In genomic region chr3:191391873-191392808, GRCh38 we compare ENCODE assay signal across 25 cellular contexts.
DNase-seq lines count a peak whose midpoint lies in the region; ATAC-seq, FAIRE-seq and TF ChIP-seq lines count a peak whose summit lies in the region.
"Had no signal": no experiment of that assay in that cellular context is flagged by ENCODE, and none has a peak within 500 bp of the region (broad histone marks: within the 10 kb centered on the region; RNA-seq: fewer than 3 reads in every experiment).

No MANE protein-coding gene starts in this region.

- H4K5ac ChIP-seq in H1 (ENCODE audit: insufficient read length, low read depth, low read length): no peak overlapping the region

- no peak overlapping the region; the same call in 1 of the 2 replicates for H2BK20ac ChIP-seq in H1 (ENCODE audit: low read length)

- H3K9me3 Mint-ChIP-seq in GM23338 (no peaks in the 10 kb centered on the region), osteocyte (ENCODE audit: unreplicated experiment) (peaks cover 5% of the 10 kb centered on the region)
- H3K9me3 Mint-ChIP-seq: activated CD4-positive, alpha-beta memory T cell treated with anti-CD3 and anti-CD28 coated beads, Interleukin-2, amount 10 ng/mL, durations not matched to agents 7 days and 5 days; activated T-helper 2 cell treated with anti-CD3 and anti-CD28 coated beads, Interferon-gamma antibody, Interleukin-2, Interleukin-4, amounts not matched to agents 10 μg/mL and 5 μg/mL and 100 μg/mL, durations not matched to agents 14 hours and 24 hours and 36 hours; CD4-positive, CD25-positive, alpha-beta regulatory T cell; IgD-negative memory B cell; naive thymus-derived CD4-positive, alpha-beta T cell; T-cell had no signal

- CTCF ChIA-PET in PC-3 (lab: Charles Lee) (no interaction called here), H1 (lab: Charles Lee; ENCODE audit: partially characterized antibody) (interaction anchor here (1.0 kb wide), 1 partner anchor 34 kb away, joined by 4 read pairs; no protein-coding TSS in a partner anchor)

- DNase-seq in GM23338 (ENCODE audit: low spot score) (peak; percentile 77), PC-3 (no peak), H1 (ENCODE audit: low read depth in 1 of 2, low spot score in 2 of 2) (no peak), osteocyte (ENCODE audit: extremely low spot score, unreplicated experiment) (no peak), NCI-H1417 treated with DMSO at 0.1 percent for 48 hours (lab: John Stamatoyannopoulos, UW) (no peak), HPDE6-E6E7 (ENCODE audit: extremely low spot score) (no peak), coronary artery (ENCODE audit: low spot score) (no peak)
- DNase-seq: activated CD4-positive, alpha-beta memory T cell treated with anti-CD3 and anti-CD28 coated beads, Interleukin-2, amount 10 ng/mL, durations not matched to agents 7 days and 5 days; activated CD4-positive, CD25-positive, alpha-beta regulatory T cell treated with anti-CD3 and anti-CD28 coated beads, Interleukin-2, amount 50 U/mL, for 72 hours; body of pancreas; CD4-positive, CD25-positive, alpha-beta regulatory T cell; foreskin melanocyte; left ventricle myocardium inferior; midbrain; naive thymus-derived CD4-positive, alpha-beta T cell; NCI-H1105 treated with DMSO at 0.1 percent for 48 hours; NCI-H2029; NCI-H226; stimulated activated naive CD4-positive, alpha-beta T cell; T-cell had no signal

- H3K36me3 Mint-ChIP-seq in GM23338 (ENCODE audit: low read depth) (peaks cover 17% of the 10 kb centered on the region; the same call in 2 of the 3 replicates), osteocyte (ENCODE audit: unreplicated experiment) (peaks cover 39% of the 10 kb centered on the region)
- H3K36me3 Mint-ChIP-seq: activated naive CD8-positive, alpha-beta T cell; T-cell had no signal

- H3K27ac Mint-ChIP-seq in GM23338 (peak overlapping the region; percentile 91), osteocyte (ENCODE audit: unreplicated experiment) (peak overlapping the region; percentile 85)
- H3K27ac Mint-ChIP-seq: activated CD4-positive, alpha-beta memory T cell treated with anti-CD3 and anti-CD28 coated beads, Interleukin-2, amount 10 ng/mL, durations not matched to agents 7 days and 5 days; activated naive CD8-positive, alpha-beta T cell; activated T-helper 2 cell treated with anti-CD3 and anti-CD28 coated beads, Interferon-gamma antibody, Interleukin-2, Interleukin-4, amounts not matched to agents 10 μg/mL and 5 μg/mL and 100 μg/mL, durations not matched to agents 14 hours and 24 hours and 36 hours; CD4-positive, CD25-positive, alpha-beta regulatory T cell; naive thymus-derived CD4-positive, alpha-beta T cell; T-cell had no signal

- TF ChIP-seq EP300 in H1 (IDR thresholded peaks at IDR 0.05; ENCODE audit: borderline replicate concordance in 1 of 2, low read depth in 2 of 2, low read length in 2 of 2): no peak

- no peak overlapping the region for H4K8ac ChIP-seq in H1 (ENCODE audit: extremely low read depth, insufficient read depth, low read length)

- ATAC-seq in GM23338: peak; percentile 92
- ATAC-seq in PC-3: no peak
- ATAC-seq: body of pancreas; naive thymus-derived CD4-positive, alpha-beta T cell; T-cell had no signal

- H3K9ac ChIP-seq in PC-3 (ENCODE audit: low read length) (no peak overlapping the region), H1 (replicated peaks in 1 of 4; ENCODE audit: extremely low read depth in 1 of 4, low read depth in 3 of 4, low read length in 3 of 4) (no peak overlapping the region)

- no peak overlapping the region for H2BK120ac ChIP-seq in H1 (replicated peaks; ENCODE audit: low read depth, low read length)

- H2AFZ ChIP-seq in GM23338 (no peak overlapping the region), PC-3 (ENCODE audit: low read length) (no peak overlapping the region), H1 (ENCODE audit: low read length) (no peak overlapping the region)

- no peak overlapping the region; the same call in 1 of the 2 replicates for H2BK5ac ChIP-seq in H1 (ENCODE audit: low read depth, low read length)

- H2BK15ac ChIP-seq in H1 (ENCODE audit: low read length): no peak overlapping the region

- no peaks in the 10 kb centered on the region for H3K23me2 ChIP-seq in H1 (ENCODE audit: low read depth, low read length)

- H3F3A ChIP-seq in GM23338 (replicated peaks; ENCODE audit: low read depth) (no peaks in the 10 kb centered on the region), PC-3 (ENCODE audit: low read length, unreplicated experiment) (no peaks in the 10 kb centered on the region)

- H3K14ac ChIP-seq in H1 (ENCODE audit: insufficient read length): no peak overlapping the region

- H3K9me3 ChIP-seq in PC-3 (ENCODE audit: low read length): no peaks in the 10 kb centered on the region
- H3K9me3 ChIP-seq in H1 (ENCODE audit: insufficient read depth in 2 of 2, low read depth in 1 of 2, low read length in 1 of 2): no peaks in the 10 kb centered on the region
- H3K9me3 ChIP-seq: body of pancreas, left ventricle myocardium inferior had no signal

- H2AK5ac ChIP-seq in H1 (ENCODE audit: low read depth, low read length): no peak overlapping the region

- H3K4me3 ChIP-seq in GM23338 (no peak overlapping the region), PC-3 (ENCODE audit: low read length) (no peak overlapping the region), H1 (ENCODE audit: extremely low read depth in 1 of 4, insufficient read depth in 2 of 4, low read depth in 3 of 4, low read length in 4 of 4) (0 out of 8 replicates have a peak overlapping the region, but pooled peaks of 1 of the 4 experiments have one; percentile 7), coronary artery (no peak overlapping the region)
- H3K4me3 ChIP-seq: body of pancreas, left ventricle myocardium inferior had no signal

- peak; percentile 65 for FAIRE-seq in H1 (lab: Jason Lieb, UNC)
- FAIRE-seq: islet of Langerhans had no signal

- peaks cover 42% of the 10 kb centered on the region for H3K4me1 Mint-ChIP-seq in GM23338
- H3K4me1 Mint-ChIP-seq in osteocyte (ENCODE audit: unreplicated experiment): peaks cover 52% of the 10 kb centered on the region
- H3K4me1 Mint-ChIP-seq: activated CD4-positive, alpha-beta memory T cell treated with anti-CD3 and anti-CD28 coated beads, Interleukin-2, amount 10 ng/mL, durations not matched to agents 7 days and 5 days; CD4-positive, CD25-positive, alpha-beta regulatory T cell; naive thymus-derived CD4-positive, alpha-beta T cell; T-cell had no signal

- TSS peak; percentile 13 for BruUV-seq in PC-3 (replicated peaks; lab: Mats Ljungman, UMichigan)

- peak; percentile 60 to 86 for TF ChIP-seq POLR2A in H1 (IDR thresholded peaks at IDR 0.05; ENCODE audit: control extremely low read depth in 1 of 2, low read depth in 2 of 2, low read length in 2 of 2)

- no peak overlapping the region for H2BK12ac ChIP-seq in H1 (ENCODE audit: low read depth, low read length)

- no peaks in the 10 kb centered on the region for H3K27me3 Mint-ChIP-seq in GM23338 (ENCODE audit: insufficient read depth, low read depth, poor library complexity)
- no peaks in the 10 kb centered on the region for H3K27me3 Mint-ChIP-seq in osteocyte (ENCODE audit: unreplicated experiment)
- H3K27me3 Mint-ChIP-seq: activated CD4-positive, alpha-beta memory T cell treated with anti-CD3 and anti-CD28 coated beads, Interleukin-2, amount 10 ng/mL, durations not matched to agents 7 days and 5 days; activated naive CD8-positive, alpha-beta T cell; CD4-positive, CD25-positive, alpha-beta regulatory T cell; IgD-negative memory B cell; naive thymus-derived CD4-positive, alpha-beta T cell; T-cell had no signal

- H3K4me3 Mint-ChIP-seq in GM23338 (no peak overlapping the region), osteocyte (ENCODE audit: unreplicated experiment) (no peak overlapping the region)
- H3K4me3 Mint-ChIP-seq: activated CD4-positive, alpha-beta memory T cell treated with anti-CD3 and anti-CD28 coated beads, Interleukin-2, amount 10 ng/mL, durations not matched to agents 7 days and 5 days; activated naive CD8-positive, alpha-beta T cell; CD4-positive, CD25-positive, alpha-beta regulatory T cell; IgD-negative memory B cell; naive thymus-derived CD4-positive, alpha-beta T cell; T-cell had no signal

- no peaks in the 10 kb centered on the region for H4K20me1 ChIP-seq in GM23338 (replicated peaks; ENCODE audit: insufficient read depth)
- no peaks in the 10 kb centered on the region for H4K20me1 ChIP-seq in PC-3 (ENCODE audit: low read length)
- H4K20me1 ChIP-seq in H1 (replicated peaks in 1 of 2; ENCODE audit: control insufficient read depth in 1 of 2, insufficient read depth in 2 of 2, low read length in 2 of 2): no peaks in the 10 kb centered on the region

- H3K36me3 ChIP-seq in GM23338 (ENCODE audit: insufficient read depth) (no peaks in the 10 kb centered on the region), PC-3 (ENCODE audit: low read depth, low read length) (peaks cover 24% of the 10 kb centered on the region), H1 (ENCODE audit: control insufficient read depth in 2 of 4, insufficient read depth in 4 of 4, low read length in 3 of 4) (no peaks in the 10 kb centered on the region)

- no peak overlapping the region for H3K18ac ChIP-seq in H1 (ENCODE audit: extremely low read depth, low read length)

- H3K4ac ChIP-seq in H1 (replicated peaks; ENCODE audit: insufficient read length, low read depth, low read length): no peak overlapping the region

- H3K79me1 ChIP-seq in H1 (ENCODE audit: low read depth, low read length): no peaks in the 10 kb centered on the region

- H3K79me2 ChIP-seq in GM23338 (replicated peaks; ENCODE audit: insufficient read depth) (no peaks in the 10 kb centered on the region), PC-3 (ENCODE audit: low read length) (no peaks in the 10 kb centered on the region), H1 (ENCODE audit: control insufficient read depth in 1 of 2, insufficient read depth in 2 of 2, low read length in 2 of 2) (no peaks in the 10 kb centered on the region)

- TF ChIP-seq RAD21 in H1 (IDR thresholded peaks at IDR 0.05 in 1 of 2, conservative IDR thresholded peaks at IDR 0.05 in 1 of 2; ENCODE audit: low read depth in 2 of 2, low read length in 2 of 2): no peak

- intact Hi-C loops in PC-3 (cut with micrococcal nuclease): no loop called here

- H3K9me2 ChIP-seq in GM23338 (ENCODE audit: insufficient read depth) (no peaks in the 10 kb centered on the region), PC-3 (replicated peaks; ENCODE audit: low read length) (no peaks in the 10 kb centered on the region)

- H3K4me1 ChIP-seq in GM23338 (ENCODE audit: insufficient read depth) (peaks cover 25% of the 10 kb centered on the region), PC-3 (ENCODE audit: insufficient read depth, low read length) (no peaks in the 10 kb centered on the region; the same call in 1 of the 2 replicates), H1 (replicated peaks in 1 of 4; ENCODE audit: control insufficient read depth in 3 of 4, insufficient read depth in 4 of 4, low read length in 3 of 4) (peaks cover 0 to 9% (median 0%) of the 10 kb centered on the region in 4 experiments; a peak in 1 of 7 replicates)

- H3K4me2 ChIP-seq in GM23338 (no peak overlapping the region), PC-3 (ENCODE audit: low read length) (no peak overlapping the region), H1 (ENCODE audit: insufficient read depth in 1 of 2, low read depth in 2 of 2, low read length in 2 of 2) (no peak overlapping the region)

- H4K91ac ChIP-seq in H1 (replicated peaks; ENCODE audit: insufficient read length, low read length): no peak overlapping the region

- H3K27ac ChIP-seq in GM23338 (ENCODE audit: low read depth) (peak overlapping the region; percentile 46), PC-3 (ENCODE audit: low read length) (no peak overlapping the region), H1 (ENCODE audit: low read depth, low read length) (no peak overlapping the region), coronary artery (no peak overlapping the region)
- H3K27ac ChIP-seq: body of pancreas, HL-60, left ventricle myocardium inferior had no signal

- no peaks in the 10 kb centered on the region for H3K27me3 ChIP-seq in GM23338 (ENCODE audit: insufficient read depth)
- no peaks in the 10 kb centered on the region for H3K27me3 ChIP-seq in PC-3 (ENCODE audit: low read length)
- no peaks in the 10 kb centered on the region for H3K27me3 ChIP-seq in H1 (replicated peaks in 1 of 4; ENCODE audit: control insufficient read depth in 3 of 4, extremely low read depth in 1 of 4, insufficient read depth in 3 of 4, low read length in 3 of 4)
- H3K27me3 ChIP-seq: body of pancreas had no signal

- 58% methylated on average over 2 of the region's 2 CpGs; no CpG with 5 or more reads in 1 of the 2 experiments for WGBS in H1 (ENCODE audit: extremely low coverage in 1 of 2, insufficient coverage in 1 of 2, insufficient read length in 1 of 2, insufficient replicate concordance in 2 of 2, low coverage in 1 of 2, low lambda C conversion rate in 2 of 2, missing lambda C conversion rate in 1 of 2), 2 experiments

- H3K56ac ChIP-seq in H1 (replicated peaks; ENCODE audit: insufficient read length, low read depth, low read length): no peak overlapping the region

- TF ChIP-seq CTCF in GM23338 (conservative IDR thresholded peaks at IDR 0.05; ENCODE audit: low read depth in 2 of 2) (no peak), PC-3 (conservative IDR thresholded peaks at IDR 0.05; ENCODE audit: low read depth, low read length) (no peak), H1 (IDR thresholded peaks at IDR 0.05; ENCODE audit: control extremely low read depth in 1 of 3, insufficient read depth in 1 of 3, low read depth in 1 of 3, low read length in 3 of 3) (no peak), osteocyte (IDR thresholded peaks at IDR 0.05) (no peak), coronary artery (IDR thresholded peaks at IDR 0.05) (no peak)

- no peak overlapping the region for H3K23ac ChIP-seq in H1 (ENCODE audit: insufficient read length)

- POLR2A ChIA-PET in PC-3 (lab: Charles Lee; ENCODE audit: unreplicated experiment) (no interaction called here), H1 (lab: Charles Lee; ENCODE audit: partially characterized antibody) (interaction anchor here (0.6 to 1.9 kb wide), 7 partner anchors 9 to 55 kb away, joined by 3 to 13 read pairs (median 3); no protein-coding TSS in a partner anchor)
